3 cellular contexts compared by ENCODE assay signal in the genomic region with DNA sequence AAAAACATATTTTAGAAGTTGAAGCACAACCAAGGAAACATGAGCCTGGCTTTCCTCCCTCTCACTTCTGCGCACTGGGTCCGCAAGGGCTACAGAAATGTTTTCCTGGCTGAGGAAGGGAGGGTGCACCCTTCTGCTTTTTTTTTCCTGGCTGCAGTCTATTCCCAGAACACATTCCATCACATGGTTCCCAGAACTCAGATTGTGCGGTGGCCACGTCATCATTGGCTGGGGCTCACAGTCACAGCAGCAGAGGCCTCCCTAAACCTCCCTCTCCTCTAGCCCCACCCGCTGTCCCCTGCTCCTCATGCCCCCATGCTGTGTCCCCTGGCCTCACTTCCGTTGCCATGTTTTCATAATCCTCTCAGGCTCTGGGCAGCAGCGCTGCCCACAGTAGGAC. TPM values are rescaled to one million over a fixed set of nuclear protein-coding genes. Genes with fewer than 3 reads are reported as not detected.
"Had no signal": no experiment of that assay in that cellular context is flagged by ENCODE, and none has a peak within 500 bp of the region (broad histone marks: within the 10 kb centered on the region; RNA-seq: fewer than 3 reads in every experiment).

No MANE protein-coding gene starts in this region.

RNA-seq across cellular contexts. Expression of gene RIMBP3B, which starts 5.9 kb away (rescaled TPM):
- total RNA-seq: PC-3, Peyer's patch had no signal
- polyA plus RNA-seq: SK-N-SH had no signal
